In genomic region chr4:154612472-154613414, GRCh38 we compare ENCODE assay signal across 20 cellular contexts. TPM values are rescaled to one million over a fixed set of nuclear protein-coding genes. Genes with fewer than 3 reads are reported as not detected.
DNase-seq lines count a peak whose midpoint lies in the region; ATAC-seq and TF ChIP-seq lines count a peak whose summit lies in the region.
"Had no signal": no experiment of that assay in that cellular context is flagged by ENCODE, and none has a peak within 500 bp of the region (broad histone marks: within the 10 kb centered on the region; RNA-seq: fewer than 3 reads in every experiment).

Gene FGG (minus strand): TSS chr4:154612656. CDS start chr4:154612609, 47 bp downstream.

- no peak for TF ChIP-seq CTCF in GM23338 (conservative IDR thresholded peaks at IDR 0.05; ENCODE audit: low read depth in 2 of 2)
- TF ChIP-seq CTCF in left lung (IDR thresholded peaks at IDR 0.05) = no peak
- no peak for TF ChIP-seq CTCF in endodermal cell (conservative IDR thresholded peaks at IDR 0.05)

- 78 to 84% methylated on average over 4 to 7 of the region's 7 CpGs for WGBS in endodermal cell (ENCODE audit: insufficient coverage in 1 of 2, insufficient read length in 1 of 2), 2 experiments

- H3K79me2 ChIP-seq in GM23338 (replicated peaks; ENCODE audit: insufficient read depth) = no peaks in the 10 kb centered on the region

- H3K9ac ChIP-seq in endodermal cell (ENCODE audit: extremely low read depth, low read length, poor library complexity, severe bottlenecking) = no peak within 1 kb of the TSS

- ATAC-seq in GM23338 = no peak
- peak; percentile 43 for ATAC-seq in left lung
- ATAC-seq in GM18502 (IDR thresholded peaks at IDR 0.05; ENCODE audit: poor library complexity, unreplicated experiment) = no peak
- ATAC-seq in HG02885 (IDR thresholded peaks at IDR 0.05; ENCODE audit: poor library complexity, unreplicated experiment) = no peak

- H2AFZ ChIP-seq in GM23338 = peak within 1 kb of the TSS; percentile 65; the same call in 1 of the 2 replicates

- H3K27ac ChIP-seq in GM23338 (ENCODE audit: low read depth) (no peak within 1 kb of the TSS), left lung (no peak within 1 kb of the TSS), endodermal cell (ENCODE audit: low read depth, low read length) (no peak within 1 kb of the TSS)
- H3K27ac ChIP-seq: SJCRH30 had no signal

- H3K9me2 ChIP-seq in GM23338 (ENCODE audit: insufficient read depth) = no peaks in the 10 kb centered on the region

- no peaks in the 10 kb centered on the region for H3F3A ChIP-seq in GM23338 (replicated peaks; ENCODE audit: low read depth)

- intact Hi-C loops in left lung (cut with DNase I) = no loop called here

- H3K36me3 Mint-ChIP-seq in GM23338 (ENCODE audit: low read depth) (no peaks in the 10 kb centered on the region), endodermal cell (ENCODE audit: low read depth) (no peaks in the 10 kb centered on the region)

- H3K9me3 Mint-ChIP-seq in GM23338 = no peaks in the 10 kb centered on the region
- no peaks in the 10 kb centered on the region for H3K9me3 Mint-ChIP-seq in endodermal cell
- H3K9me3 Mint-ChIP-seq: HFFc6 had no signal

- no peak within 1 kb of the TSS for H3K4me3 ChIP-seq in GM23338
- peak within 1 kb of the TSS in 1 of 2 donors; percentile 14 for H3K4me3 ChIP-seq in left lung
- no peak within 1 kb of the TSS for H3K4me3 ChIP-seq in endodermal cell (ENCODE audit: low read length)
- H3K4me3 ChIP-seq: SJCRH30 had no signal

- no peaks in the 10 kb centered on the region for H3K36me3 ChIP-seq in GM23338 (ENCODE audit: insufficient read depth)
- no peaks in the 10 kb centered on the region for H3K36me3 ChIP-seq in left lung
- H3K36me3 ChIP-seq in endodermal cell (ENCODE audit: control insufficient read depth, insufficient read depth, low read length) = no peaks in the 10 kb centered on the region
- H3K36me3 ChIP-seq: SJCRH30 had no signal

- H3K4me1 Mint-ChIP-seq in GM23338 (peaks cover 5% of the 10 kb centered on the region; the same call in 2 of the 3 replicates), endodermal cell (peaks cover 5% of the 10 kb centered on the region)

- H3K4me2 ChIP-seq in GM23338 = no peak within 1 kb of the TSS

- 0 out of 2 replicates have a peak, but pooled peaks cover 2% of the 10 kb centered on the region for H3K4me1 ChIP-seq in GM23338 (ENCODE audit: insufficient read depth)
- peaks cover 0 to 4% of the 10 kb centered on the region in 2 donors for H3K4me1 ChIP-seq in left lung
- H3K4me1 ChIP-seq in endodermal cell (ENCODE audit: control insufficient read depth, insufficient read depth, low read length) = peaks cover under 1% of the 10 kb centered on the region
- H3K4me1 ChIP-seq: SJCRH30 had no signal

- H3K27me3 Mint-ChIP-seq in GM23338 (ENCODE audit: insufficient read depth, low read depth, poor library complexity) (no peaks in the 10 kb centered on the region), endodermal cell (ENCODE audit: insufficient read depth) (peaks cover 5% of the 10 kb centered on the region)

- no peak within 1 kb of the TSS for H3K4me3 Mint-ChIP-seq in GM23338
- H3K4me3 Mint-ChIP-seq in endodermal cell = no peak within 1 kb of the TSS
- H3K4me3 Mint-ChIP-seq: HFFc6 had no signal

- no peak within 1 kb of the TSS for H3K27ac Mint-ChIP-seq in GM23338
- no peak within 1 kb of the TSS for H3K27ac Mint-ChIP-seq in endodermal cell
- H3K27ac Mint-ChIP-seq: HFFc6 had no signal

- H3K9me3 ChIP-seq in left lung (no peaks in the 10 kb centered on the region), endodermal cell (ENCODE audit: control insufficient read depth, low read length) (no peaks in the 10 kb centered on the region)
- H3K9me3 ChIP-seq: SJCRH30 had no signal

- no peaks in the 10 kb centered on the region for H3K27me3 ChIP-seq in GM23338 (ENCODE audit: insufficient read depth)
- no peaks in the 10 kb centered on the region for H3K27me3 ChIP-seq in left lung
- H3K27me3 ChIP-seq in endodermal cell (ENCODE audit: control insufficient read depth, insufficient read depth, low read length, poor library complexity, severe bottlenecking) = peaks cover 6% of the 10 kb centered on the region
- H3K27me3 ChIP-seq: SJCRH30 had no signal

- H4K20me1 ChIP-seq in GM23338 (replicated peaks; ENCODE audit: insufficient read depth) = no peaks in the 10 kb centered on the region

- DNase-seq in GM23338 (ENCODE audit: low spot score) (no peak), amniotic epithelial cell (ENCODE audit: low read depth) (peak; percentile 52), left lung (no peak), mucosa of gallbladder (ENCODE audit: low spot score) (no peak), endodermal cell (no peak), NCI-H1436 (lab: John Stamatoyannopoulos, UW) (no peak)
- DNase-seq: C1 segment of cervical spinal cord, DMS 273 treated with DMSO at 0.1 percent for 48 hours, GDM1, GOT3, HFFc6, IMR-90, Kasumi-1, NCI-H1105, NCI-H187 treated with DMSO at 0.1 percent for 48 hours, NCI-H69, SJCRH30 had no signal

TF ChIP-seq in GM23338, 12 proteins besides CTCF, POLR2A, EP300 and RAD21:
- TF ChIP-seq EZH2 (IDR thresholded peaks at IDR 0.05; ENCODE audit: low read depth, unreplicated experiment) = no peak

RNA-seq across cellular contexts. Expression of gene FGG, which starts in this region (rescaled TPM):
- 0.27 TPM in 1 of 2 replicates, not detected in the other for total RNA-seq in GM23338 (2014; rRNA removed; shearing (Covaris generic))
- polyA plus RNA-seq in GM23338 (2016; fragmentation: Nextera tagmentation; extraction: Ambion mirVana) = not detected in 2 replicates
- total RNA-seq in left lung (100 to 1,000 TPM in 1 of 2 donors, 10 to 100 TPM in 1; 11.2 to 384 TPM), mucosa of gallbladder (15.0 TPM), endodermal cell (under 1 TPM in 1 of 2 donors, not detected in 1; 0.89 TPM)
- polyA plus RNA-seq in endodermal cell (2013, experiment 1 of 2) = 0.36 TPM
- polyA plus RNA-seq in endodermal cell (2013, experiment 2 of 2) = 0.41 TPM
- total RNA-seq: HFFc6, IMR-90, OCI-LY7, SJCRH30 had no signal
- polyA plus RNA-seq: IMR-90 had no signal
